ENCODE assay signal across 11 cellular contexts in the genomic region with DNA sequence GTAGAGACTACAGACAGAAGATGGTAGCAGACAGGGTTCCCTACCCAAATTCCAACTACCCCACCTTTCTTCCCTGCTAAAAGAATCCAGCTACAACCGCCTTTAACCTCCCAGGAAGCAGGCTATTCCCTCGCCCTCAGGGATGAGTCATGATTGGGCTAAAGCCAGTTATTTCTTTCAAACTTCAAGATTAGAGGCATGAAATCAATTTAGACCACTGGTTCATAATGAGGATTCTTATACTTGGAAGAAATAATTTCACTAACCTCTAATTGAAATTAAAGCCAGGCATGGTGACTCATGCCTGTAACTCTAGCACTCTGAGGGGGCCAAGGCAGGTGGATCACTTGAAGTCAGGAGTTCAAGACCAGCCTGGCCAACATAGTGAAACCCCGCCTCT. TPM values are rescaled to one million over a fixed set of nuclear protein-coding genes. Genes with fewer than 3 reads are reported as not detected.
DNase-seq lines count a peak whose midpoint lies in the region; TF ChIP-seq lines count a peak whose summit lies in the region.
"Had no signal": no experiment of that assay in that cellular context is flagged by ENCODE, and none has a peak within 500 bp of the region (broad histone marks: within the 10 kb centered on the region; RNA-seq: fewer than 3 reads in every experiment).

No MANE protein-coding gene starts in this region.

- H3K27me3 ChIP-seq in dorsolateral prefrontal cortex = no peaks in the 10 kb centered on the region

- no peaks in the 10 kb centered on the region for H3K27me3 Mint-ChIP-seq in osteocyte (ENCODE audit: unreplicated experiment)
- H3K27me3 Mint-ChIP-seq in activated T-cell treated with anti-CD3 and anti-CD28 coated beads, Interleukin-2, amount 50 U/mL, for 24 hours = no peaks in the 10 kb centered on the region
- H3K27me3 Mint-ChIP-seq: activated CD4-positive, alpha-beta T cell treated with anti-CD3 and anti-CD28 coated beads, Interleukin-2, amount 10 ng/mL, durations not matched to agents 24 days and 14 days; brain had no signal

- no peak overlapping the region for H3K27ac ChIP-seq in dorsolateral prefrontal cortex

- H3K36me3 Mint-ChIP-seq in osteocyte (ENCODE audit: unreplicated experiment) = peaks cover 13% of the 10 kb centered on the region
- peaks cover 76% of the 10 kb centered on the region for H3K36me3 Mint-ChIP-seq in activated T-cell treated with anti-CD3 and anti-CD28 coated beads, Interleukin-2, amount 50 U/mL, for 24 hours (ENCODE audit: low read depth)

- peak overlapping the region; percentile 79 for H3K27ac Mint-ChIP-seq in osteocyte (ENCODE audit: unreplicated experiment)
- H3K27ac Mint-ChIP-seq in activated T-cell treated with anti-CD3 and anti-CD28 coated beads, Interleukin-2, amount 50 U/mL, for 24 hours = no peak overlapping the region
- H3K27ac Mint-ChIP-seq: activated CD4-positive, alpha-beta T cell treated with anti-CD3 and anti-CD28 coated beads, Interleukin-2, amount 10 ng/mL, durations not matched to agents 24 days and 14 days had no signal

- peaks cover 30% of the 10 kb centered on the region for H3K4me1 Mint-ChIP-seq in osteocyte (ENCODE audit: unreplicated experiment)
- H3K4me1 Mint-ChIP-seq in activated T-cell treated with anti-CD3 and anti-CD28 coated beads, Interleukin-2, amount 50 U/mL, for 24 hours (ENCODE audit: low read depth) = peaks cover 70% of the 10 kb centered on the region

- no peak overlapping the region for H3K4me3 Mint-ChIP-seq in osteocyte (ENCODE audit: unreplicated experiment)
- H3K4me3 Mint-ChIP-seq in activated T-cell treated with anti-CD3 and anti-CD28 coated beads, Interleukin-2, amount 50 U/mL, for 24 hours = no peak overlapping the region
- H3K4me3 Mint-ChIP-seq: activated CD4-positive, alpha-beta T cell treated with anti-CD3 and anti-CD28 coated beads, Interleukin-2, amount 10 ng/mL, durations not matched to agents 24 days and 14 days; brain had no signal

- DNase-seq in GM04504 (ENCODE audit: low read depth) (peak; percentile 43), RKO (ENCODE audit: low spot score) (peak; percentile 40), epithelial cell of proximal tubule (ENCODE audit: low read depth) (peak; percentile 32), osteocyte (ENCODE audit: extremely low spot score, unreplicated experiment) (no peak), activated gamma-delta T cell treated with Interleukin-2 at 50 U/mL for 16 hours (no peak), dorsolateral prefrontal cortex (no peak), lower leg skin (ENCODE audit: low spot score in 2 of 2) (no peak)
- no peak for DNase-seq in activated T-cell treated with anti-CD3 and anti-CD28 coated beads, Interleukin-2, amount 50 U/mL, for 24 hours
- DNase-seq: activated CD4-positive, alpha-beta T cell treated with anti-CD3 and anti-CD28 coated beads, Interleukin-2, amount 10 ng/mL, durations not matched to agents 24 days and 14 days; NCI-H1048 had no signal

- intact Hi-C loops in dorsolateral prefrontal cortex (cut with DNase I) = no loop called here
- intact Hi-C loops in lower leg skin (cut with DNase I; ENCODE audit: low total_unique reads) = no loop called here

- WGBS in lower leg skin, 2 donors = 38 to 44% methylated on average over 3 of the region's 3 CpGs

- H3K9me3 Mint-ChIP-seq in osteocyte (ENCODE audit: unreplicated experiment) = no peaks in the 10 kb centered on the region
- no peaks in the 10 kb centered on the region for H3K9me3 Mint-ChIP-seq in activated T-cell treated with anti-CD3 and anti-CD28 coated beads, Interleukin-2, amount 50 U/mL, for 24 hours
- H3K9me3 Mint-ChIP-seq: activated CD4-positive, alpha-beta T cell treated with anti-CD3 and anti-CD28 coated beads, Interleukin-2, amount 10 ng/mL, durations not matched to agents 24 days and 14 days; brain had no signal

- TF ChIP-seq CTCF in epithelial cell of proximal tubule (conservative IDR thresholded peaks at IDR 0.05; ENCODE audit: low read depth, low read length) (no peak), osteocyte (IDR thresholded peaks at IDR 0.05) (no peak), dorsolateral prefrontal cortex (IDR thresholded peaks at IDR 0.05 in 54 of 56, conservative IDR thresholded peaks at IDR 0.05 in 2 of 56; ENCODE audit: low read depth in 1 of 56, partially characterized antibody in 56 of 56) (no peak), lower leg skin (IDR thresholded peaks at IDR 0.05) (no peak)

- no peak for TF ChIP-seq POLR2A in lower leg skin (IDR thresholded peaks at IDR 0.05)

- H3K4me3 ChIP-seq in epithelial cell of proximal tubule (ENCODE audit: low read depth, low read length) (no peak overlapping the region), dorsolateral prefrontal cortex (no peak overlapping the region), lower leg skin (ENCODE audit: low read depth, poor library complexity, severe bottlenecking) (no peak overlapping the region)

RNA-seq across cellular contexts. Expression of gene TRIP12, which starts 20.0 kb away (rescaled TPM):
- total RNA-seq in epithelial cell of proximal tubule (84.1 and 96.7 TPM in 2 replicates), osteocyte (261 and 272 TPM in 2 replicates), dorsolateral prefrontal cortex (100 to 1,000 TPM; 207 to 293 (median 249) TPM), lower leg skin (100 to 1,000 TPM; 112 to 156 (median 129) TPM)

RNA-seq across cellular contexts. Expression of gene FBXO36, which starts 20.5 kb away (rescaled TPM):
- total RNA-seq in epithelial cell of proximal tubule = 1.8 and 2.1 TPM in 2 replicates
- total RNA-seq in osteocyte = 3.7 and 4.8 TPM in 2 replicates
- 10 to 100 TPM in 13 of 120 experiments, 1 to 10 TPM in 107; 3.9 to 12.0 (median 7.9) TPM for total RNA-seq in dorsolateral prefrontal cortex
- 1 to 10 TPM; 3.4 to 6.8 (median 5.4) TPM for total RNA-seq in lower leg skin

Comparison
In these comparisons a context has a peak if more than half of its experiments do, and no peak if none do; other contexts are left out.
1. DNase-seq: peak in GM04504 (single experiment), RKO (single experiment) and epithelial cell of proximal tubule (single experiment); none in osteocyte (single experiment), activated gamma-delta T cell treated with Interleukin-2 at 50 U/mL for 16 hours (single experiment), dorsolateral prefrontal cortex (0 of 10), lower leg skin (0 of 2) and activated T-cell treated with anti-CD3 and anti-CD28 coated beads, Interleukin-2, amount 50 U/mL, for 24 hours (single experiment).